ENCODE assay signal across 8 cellular contexts in the genomic region with DNA sequence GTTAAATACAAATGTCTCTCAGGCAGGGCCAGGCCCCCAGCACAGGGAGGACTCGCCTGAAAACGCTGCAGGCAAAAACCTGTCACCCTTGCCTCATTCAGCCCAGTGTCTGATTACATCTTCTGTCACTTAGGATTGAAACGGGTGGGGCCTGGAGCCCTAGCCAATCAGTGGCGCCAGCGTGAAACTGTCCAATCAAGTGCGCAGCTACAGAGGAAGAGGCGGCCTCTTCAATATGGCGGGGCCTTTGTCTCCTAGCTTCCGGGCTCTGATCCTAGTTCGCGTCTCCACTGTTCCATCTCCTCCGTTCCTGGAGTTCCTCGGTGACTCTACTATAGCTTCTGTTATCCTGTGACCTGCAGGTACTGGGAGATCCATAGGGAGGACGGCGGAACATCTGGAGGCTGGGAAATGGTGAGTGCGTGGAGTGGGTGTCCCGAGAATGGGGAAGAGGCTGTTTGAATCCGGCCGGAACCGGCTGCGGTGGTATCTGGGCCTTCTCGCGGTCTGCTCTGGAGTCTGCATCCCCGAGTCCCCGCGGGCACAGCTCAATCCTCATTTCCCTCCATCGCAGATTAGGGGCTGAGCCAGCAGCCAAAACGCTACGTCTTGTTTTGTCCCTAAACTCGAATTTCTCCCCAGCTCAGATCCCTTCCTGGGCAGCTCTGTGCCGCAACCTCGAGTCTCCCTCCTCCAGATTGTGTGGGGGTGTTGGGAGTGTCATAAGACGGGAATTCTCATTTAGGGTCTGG. TPM values are rescaled to one million over a fixed set of nuclear protein-coding genes. Genes with fewer than 3 reads are reported as not detected.
DNase-seq lines count a peak whose midpoint lies in the region; ATAC-seq, FAIRE-seq and TF ChIP-seq lines count a peak whose summit lies in the region.

A gene (plus strand): TSS at position 222 of the 752 bp plus-strand sequence. CDS start 190 bp downstream, at position 412.

- CTCF ChIA-PET in activated B cell treated with CpG ODN at 0.5 μM for 24 hours (lab: Charles Lee), result no interaction called here

- H3K27me3 ChIP-seq in ACC112 (ENCODE audit: insufficient read depth, low read length), result no peaks in the 10 kb centered on the region
- H3K27me3 ChIP-seq in bronchial epithelial cell (ENCODE audit: control insufficient read depth, insufficient read depth, low read length), result no peaks in the 10 kb centered on the region

- peak within 1 kb of the TSS; percentile 72 for H3K27ac ChIP-seq in ACC112 (ENCODE audit: low read depth, low read length)

- peaks cover 16% of the 10 kb centered on the region for H3K36me3 Mint-ChIP-seq in activated B cell treated with CpG ODN at 0.5 μM for 24 hours (ENCODE audit: low read depth)

- peak; percentile 100 for ATAC-seq in GM18861 (IDR thresholded peaks at IDR 0.05; ENCODE audit: unreplicated experiment)
- ATAC-seq in HG03103 (IDR thresholded peaks at IDR 0.05; ENCODE audit: low read depth, unreplicated experiment), result peak; percentile 100
- peak; percentile 100 for ATAC-seq in activated B cell treated with CpG ODN at 0.5 μM for 24 hours (ENCODE audit: low read depth)

- peak within 1 kb of the TSS; percentile 91 for H3K4me3 ChIP-seq in ACC112 (ENCODE audit: low read depth, low read length)
- H3K4me3 ChIP-seq in bronchial epithelial cell (ENCODE audit: low read depth, low read length), result peak within 1 kb of the TSS; percentile 57

- H3K27ac Mint-ChIP-seq in activated B cell treated with CpG ODN at 0.5 μM for 24 hours, result peak within 1 kb of the TSS; percentile 99

- H3K79me2 ChIP-seq in ACC112 (ENCODE audit: control insufficient read depth, insufficient read depth, low read length, unreplicated experiment), result peaks cover 43% of the 10 kb centered on the region

- no peaks in the 10 kb centered on the region for H3K27me3 Mint-ChIP-seq in activated B cell treated with CpG ODN at 0.5 μM for 24 hours

- FAIRE-seq in bronchial epithelial cell (lab: Jason Lieb, UNC), result peak; percentile 90

- POLR2A ChIA-PET in activated B cell treated with CpG ODN at 0.5 μM for 24 hours (lab: Charles Lee), result interaction anchor here (0.5 to 9.0 kb wide), 9 partner anchors 8 to 692 kb away, joined by 3 to 108 read pairs (median 4); a partner anchor contains a TSS

- no peaks in the 10 kb centered on the region for H3K9me3 Mint-ChIP-seq in activated B cell treated with CpG ODN at 0.5 μM for 24 hours

- peaks cover 5% of the 10 kb centered on the region; the same call in 1 of the 2 replicates for H3K36me3 ChIP-seq in ACC112 (ENCODE audit: insufficient read depth, low read length)
- no peaks in the 10 kb centered on the region for H3K36me3 ChIP-seq in bronchial epithelial cell (ENCODE audit: control insufficient read depth, insufficient read depth, low read length)

- DNase-seq in NCI-H2196 (lab: John Stamatoyannopoulos, UW; ENCODE audit: unreplicated experiment), result peak; percentile 95
- DNase-seq in activated B cell treated with CpG ODN at 0.5 μM for 24 hours, result peak; percentile 70
- DNase-seq in bronchial epithelial cell (ENCODE audit: low read depth), result peak; percentile 93
- DNase-seq in kidney glomerular epithelial cell (lab: John Stamatoyannopoulos, UW), result peak; percentile 92
- peak; percentile 90 for DNase-seq in stimulated activated CD4-positive, alpha-beta T cell treated with anti-CD3 and anti-CD28 coated beads, Interleukin-4, amount 100 ng/mL, for 24 hours

- TF ChIP-seq CTCF in activated B cell treated with CpG ODN at 0.5 μM for 24 hours (IDR thresholded peaks at IDR 0.05), result no peak
- no peak for TF ChIP-seq CTCF in bronchial epithelial cell (IDR thresholded peaks at IDR 0.05; ENCODE audit: insufficient read depth, low read length, severe bottlenecking)

- intact Hi-C loops in activated B cell treated with CpG ODN at 0.5 μM for 24 hours (cut with micrococcal nuclease), result loop anchor here (1.0 to 2.0 kb wide), 3 partner anchors 9 to 387 kb away; a partner anchor contains a TSS

- H3K4me1 ChIP-seq in ACC112 (ENCODE audit: control insufficient read depth, insufficient read depth, low read length, unreplicated experiment), result peaks cover 5% of the 10 kb centered on the region

- H3K4me3 Mint-ChIP-seq in activated B cell treated with CpG ODN at 0.5 μM for 24 hours, result peak within 1 kb of the TSS; percentile 100

- peaks cover 41% of the 10 kb centered on the region for H3K4me1 Mint-ChIP-seq in activated B cell treated with CpG ODN at 0.5 μM for 24 hours

- peak within 1 kb of the TSS; percentile 82 for H2AFZ ChIP-seq in ACC112 (ENCODE audit: low read length, unreplicated experiment)

RNA-seq across cellular contexts. Expression of the gene that starts here (rescaled TPM):
- total RNA-seq in activated B cell treated with CpG ODN at 0.5 μM for 24 hours (54.4 and 71.6 TPM in 2 replicates), bronchial epithelial cell (8.7 and 9.7 TPM in 2 replicates)

Comparison
In these comparisons a context has a peak if more than half of its experiments do, and no peak if none do; other contexts are left out.
1. Peak in every context shown above with its lines: DNase-seq, ATAC-seq, H3K4me3 ChIP-seq and H3K27ac ChIP-seq.